ENCODE assay signal across 8 cellular contexts in the genomic region with DNA sequence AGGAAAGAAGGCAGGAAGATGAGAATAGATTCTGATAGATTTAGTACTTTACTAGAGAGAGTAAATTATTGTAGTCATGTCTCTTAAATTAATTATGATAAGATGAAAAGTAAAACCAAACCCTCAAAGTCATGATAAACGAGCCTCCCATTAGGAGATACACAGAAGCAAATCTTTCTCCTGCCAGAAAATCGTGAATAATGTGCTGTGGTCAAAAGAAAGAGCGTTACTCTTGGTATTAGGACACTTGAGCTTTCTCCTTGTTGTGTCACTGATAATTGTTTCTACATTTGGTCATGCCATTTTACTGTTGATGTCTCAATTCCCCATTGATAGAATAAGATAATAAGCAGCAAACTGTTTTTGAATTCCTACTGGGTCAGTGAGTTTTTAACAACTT.
"Had no signal": no experiment of that assay in that cellular context is flagged by ENCODE, and none has a peak within 500 bp of the region (broad histone marks: within the 10 kb centered on the region; RNA-seq: fewer than 3 reads in every experiment).

No MANE protein-coding gene starts in this region.

- H3K4me3 Mint-ChIP-seq: H9 had no signal

- H3K4me3 ChIP-seq: GM23248, K562 had no signal

- DNase-seq: GM23248, GOT3, H9, HCEC 1CT, IMR-90 had no signal

- H3K27ac ChIP-seq: GM23248, HL-60 had no signal

- H3K9ac ChIP-seq: GM23248 had no signal

- H3K4me1 Mint-ChIP-seq: H9 had no signal

- ATAC-seq: HepG2, K562 had no signal

- H2AFZ ChIP-seq: GM23248 had no signal

- H3K9me3 Mint-ChIP-seq: H9 had no signal
